In genomic region chr17:65389956-65390355, GRCh38 we compare ENCODE assay signal across 11 cellular contexts.
DNase-seq lines count a peak whose midpoint lies in the region; ATAC-seq lines count a peak whose summit lies in the region.
"Had no signal": no experiment of that assay in that cellular context is flagged by ENCODE, and none has a peak within 500 bp of the region (broad histone marks: within the 10 kb centered on the region; RNA-seq: fewer than 3 reads in every experiment).

No MANE protein-coding gene starts in this region.

- ATAC-seq in HG03571 (IDR thresholded peaks at IDR 0.05; ENCODE audit: unreplicated experiment) = no peak

- in situ Hi-C loops in Caki2 (cut with HindIII; ENCODE audit: low pct_unique_long_range_greater_than_20kb, low sequenced_read_pairs) = no loop called here
- in situ Hi-C loops in ACHN (cut with HindIII; ENCODE audit: low pct_ligation_motif_present, low pct_unique_long_range_greater_than_20kb, low sequenced_read_pairs) = no loop called here

- DNase-seq in Caki2 (ENCODE audit: low read depth) (peak; percentile 30), LoVo (ENCODE audit: low spot score) (peak; percentile 51), fibroblast of gingiva (ENCODE audit: low read depth) (peak; percentile 52), renal cortical epithelial cell (ENCODE audit: low read depth) (peak; percentile 13), ACHN (no peak), iPS-NIHi7 (ENCODE audit: extremely low spot score) (no peak), NCI-H1105 (lab: John Stamatoyannopoulos, UW) (no peak)
- DNase-seq: activated CD4-positive, alpha-beta T cell treated with anti-CD3 and anti-CD28 coated beads, Interleukin-2, amount 50 U/mL, for 48 hours; hippocampal formation; stimulated activated naive CD4-positive, alpha-beta T cell had no signal

Comparison
In these comparisons a context has a peak if more than half of its experiments do, and no peak if none do; other contexts are left out.
1. DNase-seq: peak in Caki2 (single experiment), LoVo (single experiment), fibroblast of gingiva (single experiment) and renal cortical epithelial cell (single experiment); none in ACHN (single experiment), iPS-NIHi7 (single experiment) and NCI-H1105 (single experiment).